ENCODE assay signal across 34 cellular contexts in genomic region chr4:8866421-8866820, GRCh38. TPM values are rescaled to one million over a fixed set of nuclear protein-coding genes. Genes with fewer than 3 reads are reported as not detected.
"Had no signal": no experiment of that assay in that cellular context is flagged by ENCODE, and none has a peak within 500 bp of the region (broad histone marks: within the 10 kb centered on the region; RNA-seq: fewer than 3 reads in every experiment).

No MANE protein-coding gene starts in this region.

- H3K9me3 ChIP-seq: ovary, psoas muscle, right atrium auricular region, spleen, suprapubic skin, testis, tibial nerve, upper lobe of left lung, vagina had no signal

- H3K27ac ChIP-seq: ovary, parathyroid adenoma, psoas muscle, right atrium auricular region, skin epidermis, spleen, suprapubic skin, testis, tibial nerve, upper lobe of left lung, vagina had no signal

- H3K36me3 Mint-ChIP-seq: natural killer cell; stimulated activated memory B cell treated with anti-CD40 and anti-IgM and Interleukin-4, amounts not matched to agents 10 μg/mL and 1 μg/mL and 100 μg/mL, for 72 hours had no signal

- H2AFZ ChIP-seq: parathyroid adenoma had no signal

- H3K4me1 Mint-ChIP-seq: nephron had no signal

- FAIRE-seq: urothelium cell line had no signal

- H3K4me2 ChIP-seq: smooth muscle cell had no signal

- ATAC-seq: naive thymus-derived CD4-positive, alpha-beta T cell; natural killer cell; psoas muscle; stimulated activated memory B cell treated with anti-CD40 and anti-IgM and Interleukin-4, amounts not matched to agents 10 μg/mL and 1 μg/mL and 100 μg/mL, for 72 hours; stimulated activated naive CD8-positive, alpha-beta T cell treated with anti-CD3 and anti-CD28 coated beads, Interleukin-15, amount 100 ng/mL, for 72 hours; stimulated activated naive CD8-positive, alpha-beta T cell treated with anti-CD3 and anti-CD28 coated beads, Interleukin-15, Interleukin-2, amounts not matched to agents 100 U/mL and 50 U/mL, for 24 hours had no signal

- H3K4me1 ChIP-seq: parathyroid adenoma, psoas muscle, testis had no signal

- H3K36me3 ChIP-seq: ovary, right atrium auricular region, spleen, suprapubic skin, tibial nerve, upper lobe of left lung, vagina had no signal

- H3K79me2 ChIP-seq: parathyroid adenoma had no signal

- H3K27me3 ChIP-seq: ovary, testis, vagina had no signal

- H3K27ac Mint-ChIP-seq: natural killer cell; nephron; progenitor cell of endocrine pancreas; stimulated activated memory B cell treated with anti-CD40 and anti-IgM and Interleukin-4, amounts not matched to agents 10 μg/mL and 1 μg/mL and 100 μg/mL, for 72 hours; stimulated activated naive CD8-positive, alpha-beta T cell treated with anti-CD3 and anti-CD28 coated beads, Interleukin-15, amount 100 ng/mL, for 72 hours had no signal

- H3K9me3 Mint-ChIP-seq: natural killer cell; nephron; neural crest cell; stimulated activated memory B cell treated with anti-CD40 and anti-IgM and Interleukin-4, amounts not matched to agents 10 μg/mL and 1 μg/mL and 100 μg/mL, for 72 hours; stimulated activated naive CD8-positive, alpha-beta T cell treated with anti-CD3 and anti-CD28 coated beads, Interleukin-15, amount 100 ng/mL, for 72 hours had no signal

- H3K4me3 ChIP-seq: ovary, psoas muscle, right atrium auricular region, skin epidermis, smooth muscle cell, suprapubic skin, tibial nerve, upper lobe of left lung, vagina had no signal

- H3K4me3 Mint-ChIP-seq: naive thymus-derived CD4-positive, alpha-beta T cell; natural killer cell; nephron; neural crest cell; stimulated activated memory B cell treated with anti-CD40 and anti-IgM and Interleukin-4, amounts not matched to agents 10 μg/mL and 1 μg/mL and 100 μg/mL, for 72 hours; stimulated activated naive CD8-positive, alpha-beta T cell treated with anti-CD3 and anti-CD28 coated beads, Interleukin-15, amount 100 ng/mL, for 72 hours had no signal

- DNase-seq: naive thymus-derived CD4-positive, alpha-beta T cell; natural killer cell; occipital lobe; ovary; psoas muscle; spleen; stimulated activated CD4-positive, alpha-beta T cell treated with anti-CD3 and anti-CD28 coated beads, Interleukin-12 subunit alpha, Interleukin-12 subunit beta, amount 100 ng/mL, for 4 hours; stimulated activated CD4-positive, alpha-beta T cell treated with anti-CD3 and anti-CD28 coated beads, Interleukin-1b, Interleukin-23, amount 100 ng/mL, for 48 hours; stimulated activated CD4-positive, alpha-beta T cell treated with anti-CD3 and anti-CD28 coated beads, Interleukin-4, amount 100 ng/mL, for 1 hour; stimulated activated CD4-positive, alpha-beta T cell treated with anti-CD3 and anti-CD28 coated beads, Interleukin-4, amount 100 ng/mL, for 4 hours; stimulated activated CD8-positive, alpha-beta memory T cell treated with anti-CD3 and anti-CD28 coated beads, Interleukin-4, amount 100 ng/mL, for 48 hours; stimulated activated naive CD4-positive, alpha-beta T cell; stimulated activated naive CD8-positive, alpha-beta T cell treated with anti-CD3 and anti-CD28 coated beads, Interleukin-15, amount 100 ng/mL, for 72 hours; stimulated activated naive CD8-positive, alpha-beta T cell treated with anti-CD3 and anti-CD28 coated beads, Interleukin-15, Interleukin-2, amounts not matched to agents 100 U/mL and 50 U/mL, for 24 hours; substantia nigra; testis; trophoblast cell; upper lobe of left lung had no signal

- H3K9ac ChIP-seq: parathyroid adenoma had no signal

RNA-seq across cellular contexts. Expression of gene HMX1, which starts 5.2 kb away (rescaled TPM):
- total RNA-seq: naive thymus-derived CD4-positive, alpha-beta T cell; natural killer cell; osteoblast; ovary; psoas muscle; renal cortical epithelial cell; right atrium auricular region; sciatic nerve; smooth muscle cell; spleen; suprapubic skin; upper lobe of left lung; ureter; vagina had no signal
- polyA plus RNA-seq: naive thymus-derived CD4-positive, alpha-beta T cell; ovary; psoas muscle; smooth muscle cell; spleen had no signal
